In the genomic region with DNA sequence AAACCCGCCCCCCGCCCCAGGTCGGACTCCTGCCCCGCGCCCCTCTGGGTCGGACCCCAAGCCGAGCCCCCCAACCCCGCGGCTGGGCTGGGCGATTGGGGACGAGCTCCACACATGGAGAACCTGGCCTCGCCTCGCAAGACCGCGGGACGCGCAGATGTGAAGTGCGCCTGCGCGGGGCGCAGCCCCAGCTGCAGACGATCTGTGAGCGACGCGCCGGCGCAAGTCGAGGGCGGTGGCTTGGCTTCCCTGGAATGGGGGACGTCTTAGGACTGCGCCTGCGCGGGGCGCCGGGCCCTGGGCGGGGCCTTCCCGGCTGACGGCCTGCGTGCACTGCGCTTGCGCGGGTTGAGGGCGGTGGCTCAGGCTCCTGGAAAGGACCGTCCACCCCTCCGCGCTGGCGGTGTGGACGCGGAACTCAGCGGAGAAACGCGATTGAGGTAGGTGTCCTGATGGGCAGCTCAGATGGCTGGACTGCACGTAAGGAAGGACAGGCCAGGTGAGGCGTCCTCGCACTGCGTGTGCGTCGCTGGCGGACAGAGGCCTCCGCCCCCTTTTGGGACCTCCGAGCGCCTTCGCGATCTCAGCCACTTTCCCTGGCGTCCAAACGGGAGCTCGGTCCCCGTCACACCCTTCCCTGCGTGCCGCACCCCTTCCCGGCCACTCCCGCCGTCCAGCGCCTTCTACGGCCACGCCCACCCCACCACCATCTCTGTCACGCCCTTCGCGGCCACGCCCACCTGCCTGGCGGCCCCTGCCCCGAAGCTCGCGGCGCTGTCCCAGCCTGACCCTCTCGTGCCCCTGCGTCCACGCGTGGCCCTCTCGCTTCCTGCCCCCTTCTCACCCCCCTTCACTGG, we compare ENCODE assay signal across 8 cellular contexts. TPM values are rescaled to one million over a fixed set of nuclear protein-coding genes. Genes with fewer than 3 reads are reported as not detected.
DNase-seq lines count a peak whose midpoint lies in the region; ATAC-seq and TF ChIP-seq lines count a peak whose summit lies in the region.

A gene (plus strand): TSS at position 351 of the 857 bp plus-strand sequence. CDS start 1,278 bp downstream, outside the sequence.

- no peaks in the 10 kb centered on the region for H3K9me3 ChIP-seq in heart right ventricle

- H3K27me3 ChIP-seq in heart right ventricle, result no peaks in the 10 kb centered on the region

- H3K4me1 ChIP-seq in heart right ventricle, result peaks cover 0 to 52% (median 43%) of the 10 kb centered on the region in 9 donors

- peak; percentile 86 for ATAC-seq in HG02884 (IDR thresholded peaks at IDR 0.05; ENCODE audit: unreplicated experiment)
- peak; percentile 96 to 98 (median 98) for ATAC-seq in heart right ventricle

- peaks cover 10% of the 10 kb centered on the region for H3K36me3 Mint-ChIP-seq in type B pancreatic cell

- H3K4me3 ChIP-seq in heart right ventricle, result peak within 1 kb of the TSS; percentile 72 to 96 (median 86)

- H3K9me3 Mint-ChIP-seq in type B pancreatic cell, result no peaks in the 10 kb centered on the region

- 0 to 1% methylated on average over 79 to 90 of the region's 90 CpGs for WGBS in heart right ventricle, 2 donors

- peak within 1 kb of the TSS; percentile 87 to 99 (median 98) for H3K27ac ChIP-seq in heart right ventricle

- no peak for TF ChIP-seq CTCF in heart right ventricle (IDR thresholded peaks at IDR 0.05)
- no peak for TF ChIP-seq CTCF in type B pancreatic cell (conservative IDR thresholded peaks at IDR 0.05)

- H3K27me3 Mint-ChIP-seq in type B pancreatic cell, result peaks cover under 1% of the 10 kb centered on the region

- DNase-seq in NCI-H1694 (lab: John Stamatoyannopoulos, UW) (peak; percentile 92), amniotic epithelial cell (ENCODE audit: low read depth) (peak; percentile 90), heart right ventricle (peak; percentile 97 to 99), posterior cingulate gyrus (peak; percentile 93 to 99 (median 95)), type B pancreatic cell (ENCODE audit: extremely low spot score, unreplicated experiment) (peak; percentile 100)

- intact Hi-C loops in T-helper 1 cell treated with Interleukin-12 subunit alpha and Interleukin-12 subunit beta and Interleukin-4 antibody, amounts not matched to agents 30 ng/mL and 1 ng/mL, for 36 hours (cut with micrococcal nuclease), result loop anchor here (1.0 kb wide), 3 partner anchors 76 to 311 kb away; a partner anchor contains a TSS
- intact Hi-C loops in heart right ventricle (cut with DNase I), result loop anchor here in 1 of 10 donors (1.0 kb wide), 1 partner anchor 36 kb away; no protein-coding TSS in a partner anchor
- intact Hi-C loops in posterior cingulate gyrus (cut with DNase I), result no loop called here

- H3K27ac Mint-ChIP-seq in type B pancreatic cell, result peak within 1 kb of the TSS; percentile 95

- TF ChIP-seq POLR2A in GM15510 (IDR thresholded peaks at IDR 0.05; ENCODE audit: borderline replicate concordance, extremely low read depth, insufficient read length), result peak; percentile 95

- H3K36me3 ChIP-seq in heart right ventricle, result peaks cover 0 to 18% (median 0%) of the 10 kb centered on the region in 9 donors

- H3K4me3 Mint-ChIP-seq in type B pancreatic cell, result peak within 1 kb of the TSS; percentile 95

- H3K4me1 Mint-ChIP-seq in type B pancreatic cell (ENCODE audit: unreplicated experiment), result peaks cover 30% of the 10 kb centered on the region

RNA-seq across cellular contexts. Expression of the gene that starts here (rescaled TPM):
- total RNA-seq in T-helper 1 cell treated with Interleukin-12 subunit alpha and Interleukin-12 subunit beta and Interleukin-4 antibody, amounts not matched to agents 30 ng/mL and 1 ng/mL, for 36 hours, result 114 and 121 TPM in 2 replicates
- total RNA-seq in heart right ventricle (10 to 100 TPM; 40.3 to 70.1 (median 56.9) TPM), type B pancreatic cell (ENCODE audit: low replicate concordance) (63.4 and 74.8 TPM in 2 replicates)
- 10 to 100 TPM; 31.2 to 51.6 TPM for polyA plus RNA-seq in heart right ventricle

Comparison
In these comparisons a context has a peak if more than half of its experiments do, and no peak if none do; other contexts are left out.
1. Peak in every context shown above with its lines: DNase-seq, ATAC-seq, H3K4me3 ChIP-seq and H3K27ac ChIP-seq.